ENCODE assay signal across 8 cellular contexts in the genomic region with DNA sequence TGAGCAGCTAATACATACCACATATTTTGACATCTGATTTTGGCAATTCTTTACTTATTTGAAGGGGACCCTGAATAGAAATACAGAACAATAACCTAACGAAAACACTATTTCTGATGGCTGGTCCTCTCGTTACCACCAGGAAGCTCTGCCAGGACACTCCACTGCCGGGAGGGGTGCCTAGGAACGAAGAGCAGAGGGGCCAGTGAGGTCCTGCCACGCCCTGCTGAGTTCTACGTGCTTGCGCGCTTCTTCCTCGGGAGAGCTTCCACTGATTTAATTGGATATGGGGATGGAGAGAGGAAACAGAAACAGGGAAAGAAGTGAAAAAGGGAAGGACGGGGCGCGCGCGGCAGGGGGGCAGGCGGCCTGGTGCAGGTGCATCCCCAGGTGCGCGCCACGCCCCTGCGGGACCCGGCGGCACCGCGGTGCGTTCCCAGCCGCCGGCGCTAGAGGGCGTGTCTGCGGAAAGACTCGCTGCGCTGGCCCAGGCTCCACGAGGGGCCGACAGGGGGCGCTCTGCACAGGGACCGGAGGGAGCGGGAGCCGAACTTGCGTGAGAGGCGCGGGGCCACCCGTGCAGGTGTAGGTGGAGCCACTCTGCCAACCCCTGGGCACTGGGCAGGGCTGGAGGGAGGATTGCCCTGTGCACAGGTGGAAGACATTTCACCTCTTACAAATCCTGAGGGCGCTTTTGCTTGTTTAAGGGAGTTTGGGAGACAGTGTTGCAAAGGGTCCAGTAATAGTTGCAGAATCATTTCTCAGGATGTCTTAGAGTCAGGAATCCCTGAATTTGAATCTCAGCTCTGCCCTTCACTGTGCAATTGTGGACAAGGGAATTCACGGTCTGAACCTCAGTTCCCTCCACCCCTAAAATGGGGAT.
DNase-seq lines count a peak whose midpoint lies in the region; ATAC-seq and TF ChIP-seq lines count a peak whose summit lies in the region.

No MANE protein-coding gene starts in this region.

- H3K9ac ChIP-seq in endodermal cell (ENCODE audit: extremely low read depth, low read length, poor library complexity, severe bottlenecking), result no peak overlapping the region

- ATAC-seq in GM18909 (IDR thresholded peaks at IDR 0.05; ENCODE audit: poor library complexity, unreplicated experiment) (peak; percentile 72), HG03432 (IDR thresholded peaks at IDR 0.05; ENCODE audit: unreplicated experiment) (peak; percentile 73), GM21447 (IDR thresholded peaks at IDR 0.05; ENCODE audit: unreplicated experiment) (no peak)

- TF ChIP-seq CTCF in endodermal cell (conservative IDR thresholded peaks at IDR 0.05) (peak; percentile 100), neural crest cell (conservative IDR thresholded peaks at IDR 0.05) (peak; percentile 99), tibial nerve (IDR thresholded peaks at IDR 0.05) (peak; percentile 69 to 80 (median 77))

- no peaks in the 10 kb centered on the region for H3K4me1 ChIP-seq in endodermal cell (ENCODE audit: control insufficient read depth, insufficient read depth, low read length)
- peaks cover 0 to 18% (median 2%) of the 10 kb centered on the region in 4 donors for H3K4me1 ChIP-seq in tibial nerve

- no peaks in the 10 kb centered on the region for H3K9me3 ChIP-seq in endodermal cell (ENCODE audit: control insufficient read depth, low read length)
- no peaks in the 10 kb centered on the region for H3K9me3 ChIP-seq in tibial nerve

- peak; percentile 79 to 80 for DNase-seq in activated CD4-positive, alpha-beta T cell treated with anti-CD3 and anti-CD28 coated beads, Interleukin-2, amount 50 U/mL, for 48 hours
- DNase-seq in endodermal cell, result peak; percentile 98
- DNase-seq in neural crest cell (ENCODE audit: low read depth, low spot score), result peak; percentile 78
- peak in 1 of 2 donors; percentile 27 for DNase-seq in tibial nerve (ENCODE audit: low spot score in 2 of 2)
- DNase-seq in foreskin melanocyte, result no peak

- H3K27me3 ChIP-seq in endodermal cell (ENCODE audit: control insufficient read depth, insufficient read depth, low read length, poor library complexity, severe bottlenecking) (peaks cover 24% of the 10 kb centered on the region), tibial nerve (no peaks in the 10 kb centered on the region)

- H3K36me3 ChIP-seq in endodermal cell (ENCODE audit: control insufficient read depth, insufficient read depth, low read length), result no peaks in the 10 kb centered on the region
- no peaks in the 10 kb centered on the region for H3K36me3 ChIP-seq in tibial nerve

- H3K27ac ChIP-seq in endodermal cell (ENCODE audit: low read depth, low read length) (no peak overlapping the region), tibial nerve (no peak overlapping the region)

- no peak for TF ChIP-seq EP300 in tibial nerve (IDR thresholded peaks at IDR 0.05)

- H3K36me3 Mint-ChIP-seq in endodermal cell (ENCODE audit: low read depth), result no peaks in the 10 kb centered on the region
- no peaks in the 10 kb centered on the region for H3K36me3 Mint-ChIP-seq in neural crest cell (ENCODE audit: low read depth)

- H3K27ac Mint-ChIP-seq in endodermal cell (no peak overlapping the region), neural crest cell (ENCODE audit: unreplicated experiment) (no peak overlapping the region)

- H3K4me3 ChIP-seq in endodermal cell (ENCODE audit: low read length) (no peak overlapping the region), tibial nerve (no peak overlapping the region)

- H3K4me1 Mint-ChIP-seq in endodermal cell (no peaks in the 10 kb centered on the region), neural crest cell (no peaks in the 10 kb centered on the region)

- H3K27me3 Mint-ChIP-seq in endodermal cell (ENCODE audit: insufficient read depth), result peaks cover 34% of the 10 kb centered on the region
- peaks cover 55% of the 10 kb centered on the region for H3K27me3 Mint-ChIP-seq in neural crest cell (ENCODE audit: low read depth)

- H3K9me3 Mint-ChIP-seq in endodermal cell (no peaks in the 10 kb centered on the region), neural crest cell (no peaks in the 10 kb centered on the region)

- TF ChIP-seq POLR2A in tibial nerve (IDR thresholded peaks at IDR 0.05), result no peak

- WGBS in endodermal cell (ENCODE audit: insufficient coverage in 1 of 2, insufficient read length in 1 of 2), 2 experiments, result 17 to 100% methylated on average over 1 to 43 of the region's 43 CpGs
- 20% methylated on average over 34 to 38 of the region's 43 CpGs for WGBS in tibial nerve, 2 donors

- H3K4me3 Mint-ChIP-seq in endodermal cell (no peak overlapping the region), neural crest cell (no peak overlapping the region)
